ENCODE assay signal across 19 cellular contexts in the genomic region with DNA sequence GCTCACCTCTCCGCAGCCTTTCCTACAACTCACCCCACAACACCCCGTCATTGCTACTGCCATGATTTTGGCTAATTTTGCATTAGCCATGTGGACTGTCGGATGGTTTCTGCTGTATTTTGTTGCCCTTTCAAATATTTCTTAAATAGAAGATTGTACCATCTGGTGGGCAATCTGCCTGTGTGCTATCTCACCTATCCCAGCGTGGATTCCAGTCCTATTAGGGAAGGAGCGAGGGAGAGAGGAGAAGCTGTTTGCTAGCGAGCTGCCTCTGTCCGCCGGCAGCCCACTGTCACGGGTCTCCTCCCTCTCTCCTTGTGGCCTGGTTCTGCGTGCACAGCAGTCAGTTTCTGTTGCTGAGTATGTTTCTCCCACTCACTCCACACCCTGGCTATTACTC.
"Had no signal": no experiment of that assay in that cellular context is flagged by ENCODE, and none has a peak within 500 bp of the region (broad histone marks: within the 10 kb centered on the region; RNA-seq: fewer than 3 reads in every experiment).

No MANE protein-coding gene starts in this region.

- FAIRE-seq: endometrium, keratinocyte, pancreas, small intestine had no signal

- H3K27me3 ChIP-seq: gastrocnemius medialis, neutrophil, pancreas, right lobe of liver, stomach, thyroid gland had no signal

- H3K4me1 ChIP-seq: gastrocnemius medialis, lower lobe of right lung, pancreas, right lobe of liver, stomach, thyroid gland had no signal

- DNase-seq: cortex of kidney; effector memory CD8-positive, alpha-beta T cell; gastrocnemius medialis; head of caudate nucleus; left ventricle myocardium superior; lower lobe of right lung; natural killer cell; pancreas; right lobe of liver; small intestine; stimulated activated CD4-positive, alpha-beta T cell treated with anti-CD3 and anti-CD28 coated beads, Interleukin-15, amount 100 ng/mL, for 24 hours; stimulated activated CD4-positive, alpha-beta T cell treated with anti-CD3 and anti-CD28 coated beads, Interleukin-2, amount 100 ng/mL, for 48 hours; stimulated activated CD8-positive, alpha-beta memory T cell treated with anti-CD3 and anti-CD28 coated beads, Interleukin-4, amount 100 ng/mL, for 48 hours; stimulated activated naive CD4-positive, alpha-beta T cell treated with Interleukin-2 at 50 U/mL for 16 hours; stomach; thyroid gland had no signal

- H3K36me3 ChIP-seq: gastrocnemius medialis, lower lobe of right lung, neutrophil, pancreas, right lobe of liver, stomach, thyroid gland had no signal

- H3K27ac ChIP-seq: gastrocnemius medialis, lower lobe of right lung, neutrophil, pancreas, right lobe of liver, stomach, thyroid gland had no signal

- H3K9me3 ChIP-seq: gastrocnemius medialis, lower lobe of right lung, neutrophil, pancreas, right lobe of liver, stomach, thyroid gland had no signal

- H3K4me3 ChIP-seq: gastrocnemius medialis, lower lobe of right lung, pancreas, right lobe of liver, stomach, thyroid gland had no signal
